In genomic region chr18:50401888-50402287, GRCh38 we compare ENCODE assay signal across 8 cellular contexts. TPM values are rescaled to one million over a fixed set of nuclear protein-coding genes. Genes with fewer than 3 reads are reported as not detected.
DNase-seq lines count a peak whose midpoint lies in the region; ATAC-seq, FAIRE-seq and TF ChIP-seq lines count a peak whose summit lies in the region.

No MANE protein-coding gene starts in this region.

- 69% methylated on average over 5 of the region's 21 CpGs for WGBS in A549 (ENCODE audit: missing lambda C conversion rate)

- H3K27ac ChIP-seq in A549 = no peak overlapping the region
- no peak overlapping the region for H3K27ac ChIP-seq in SJCRH30

- no peak for TF ChIP-seq POLR2A in A549 (IDR thresholded peaks at IDR 0.05; ENCODE audit: low read length)

- POLR2A ChIA-PET in A549 (lab: Yijun Ruan, JAX) (no interaction called here), HEK293T (lab: Yijun Ruan, JAX) (no interaction called here)

- no peak for TF ChIP-seq RAD21 in A549 (conservative IDR thresholded peaks at IDR 0.05 in 1 of 2, IDR thresholded peaks at IDR 0.05 in 1 of 2)

- H3K4me3 ChIP-seq in A549 = no peak overlapping the region
- no peak overlapping the region for H3K4me3 ChIP-seq in SJCRH30

- H3K27me3 ChIP-seq in SJCRH30 = no peaks in the 10 kb centered on the region

- no peaks in the 10 kb centered on the region for H3K36me3 ChIP-seq in SJCRH30

- ATAC-seq in A549 = peak; percentile 45 to 56; a peak in 3 of 6 replicates
- ATAC-seq in HG03159 (IDR thresholded peaks at IDR 0.05; ENCODE audit: unreplicated experiment) = no peak

- H3K9me3 ChIP-seq in A549 (no peaks in the 10 kb centered on the region), SJCRH30 (replicated peaks) (no peaks in the 10 kb centered on the region)

- TF ChIP-seq CTCF in A549 (IDR thresholded peaks at IDR 0.05) = no peak

- DNase-seq in A549 (ENCODE audit: low read depth in 1 of 2, low spot score in 1 of 2) (peak in 1 of 2 experiments; percentile 3), HEK293T (ENCODE audit: extremely low spot score) (peak; percentile 8), SJCRH30 (peak; percentile 65 to 71), iPS-NIHi11 (ENCODE audit: low spot score) (peak; percentile 67), midbrain (lab: John Stamatoyannopoulos, UW) (no peak), SKM-1 (lab: John Stamatoyannopoulos, UW; ENCODE audit: unreplicated experiment) (no peak), UCSD-AML1 (lab: John Stamatoyannopoulos, UW; ENCODE audit: unreplicated experiment) (no peak)

- H3K4me1 ChIP-seq in A549 = peaks cover 3% of the 10 kb centered on the region; the same call in 1 of the 3 replicates
- H3K4me1 ChIP-seq in SJCRH30 = no peaks in the 10 kb centered on the region

- FAIRE-seq in A549 (lab: Jason Lieb, UNC) = no peak

- CTCF ChIA-PET in A549 (lab: Yijun Ruan, JAX) (no interaction called here), HEK293T (lab: Yijun Ruan, JAX) (no interaction called here)

- TF ChIP-seq EP300 in A549 (IDR thresholded peaks at IDR 0.05) = no peak

- no peak overlapping the region for H3K4me2 ChIP-seq in A549

TF ChIP-seq in A549, 52 proteins besides CTCF, POLR2A, EP300 and RAD21:
- TF ChIP-seq CHD2 (IDR thresholded peaks at IDR 0.05; ENCODE audit: low read length, partially characterized antibody) (no peak), ZC3H11A (IDR thresholded peaks at IDR 0.05) (no peak), CEBPB (IDR thresholded peaks at IDR 0.05) (no peak), USF2 (IDR thresholded peaks at IDR 0.05) (no peak), PBX3 (IDR thresholded peaks at IDR 0.05) (no peak), CHD4 (IDR thresholded peaks at IDR 0.05; ENCODE audit: borderline replicate concordance) (no peak), HMGXB4 (CRISPR knock-in tag; IDR thresholded peaks at IDR 0.05; ENCODE audit: borderline replicate concordance) (no peak), FOXS1 (CRISPR knock-in tag; IDR thresholded peaks at IDR 0.05) (no peak), NR3C1 (IDR thresholded peaks at IDR 0.05) (no peak), KDM5A (IDR thresholded peaks at IDR 0.05) (no peak), HOXB13 (CRISPR knock-in tag; IDR thresholded peaks at IDR 0.05; ENCODE audit: low read depth) (no peak)

TF ChIP-seq in HEK293T, 16 proteins besides CTCF, POLR2A, EP300 and RAD21:
- no peak for TF ChIP-seq L3MBTL2 (conservative IDR thresholded peaks at IDR 0.05)
- no peak for TF ChIP-seq NFRKB (IDR thresholded peaks at IDR 0.05)
- no peak for TF ChIP-seq CTBP1 (IDR thresholded peaks at IDR 0.05; ENCODE audit: borderline replicate concordance)
- TF ChIP-seq FOXM1 (IDR thresholded peaks at IDR 0.05; ENCODE audit: borderline replicate concordance) = no peak
- TF ChIP-seq ELF4 (IDR thresholded peaks at IDR 0.05) = no peak
- no peak for TF ChIP-seq FOXA1 (IDR thresholded peaks at IDR 0.05)

RNA-seq across cellular contexts. Expression of gene SKA1, which starts 27.0 kb away (rescaled TPM):
- 18.8 and 24.3 TPM in 2 replicates for polyA plus RNA-seq in A549 (2011; rRNA removed)
- polyA plus RNA-seq in A549 (2012; cell fraction: cytosol; rRNA removed) = 8.8 and 10.3 TPM in 2 replicates
- polyA plus RNA-seq in A549 (2012; cell fraction: nucleus; rRNA removed) = 4.2 and 6.1 TPM in 2 replicates
- polyA plus RNA-seq in A549 (2017; fragmentation: RNase III; extraction: RNeasy Plus Mini Kit Qiagen cat#74134 plus additional on column Dnase treatment) = 11.9 to 15.2 TPM (median 12.5 TPM) in 3 replicates
- 7.7 and 10.0 TPM in 2 replicates for polyA minus RNA-seq in A549 (2011; rRNA and poly(A)+ RNA removed)
- 41.1 and 49.9 TPM in 2 replicates for total RNA-seq in SJCRH30 (2014; rRNA removed; shearing (Covaris generic))

Comparison
In these comparisons a context has a peak if more than half of its experiments do, and no peak if none do; other contexts are left out.
1. DNase-seq: peak in HEK293T (single experiment), SJCRH30 (2 of 2) and iPS-NIHi11 (single experiment); none in midbrain (single experiment), SKM-1 (single experiment) and UCSD-AML1 (single experiment).